ENCODE assay signal across 31 cellular contexts in genomic region chr7:27214587-27214950, GRCh38. TPM values are rescaled to one million over a fixed set of nuclear protein-coding genes. Genes with fewer than 3 reads are reported as not detected.
"Had no signal": no experiment of that assay in that cellular context is flagged by ENCODE, and none has a peak within 500 bp of the region (broad histone marks: within the 10 kb centered on the region; RNA-seq: fewer than 3 reads in every experiment).

No MANE protein-coding gene starts in this region.

- H3K4me3 ChIP-seq: esophagus muscularis mucosa, gastroesophageal sphincter, heart right ventricle, left lung, prostate gland, skin epidermis, thyroid gland had no signal

- H3K4me1 ChIP-seq: foreskin keratinocyte had no signal

- H3K36me3 ChIP-seq: esophagus muscularis mucosa, gastroesophageal sphincter, heart right ventricle, left lung, prostate gland, thyroid gland had no signal

- H3K9me3 ChIP-seq: esophagus muscularis mucosa, gastroesophageal sphincter, heart right ventricle, left lung, prostate gland, thyroid gland had no signal

- H3K27ac Mint-ChIP-seq: dendritic cell treated with granulocyte-macrophage colony-stimulating factor and Interleukin-4, amounts not matched to agents 40 ng/mL and 50 ng/mL, for 4 days; naive thymus-derived CD8-positive, alpha-beta T cell; nephron progenitor cell had no signal

- H3K36me3 Mint-ChIP-seq: naive thymus-derived CD8-positive, alpha-beta T cell had no signal

- DNase-seq: central memory CD4-positive, alpha-beta T cell; effector CD8-positive, alpha-beta T cell; foreskin keratinocyte; heart right ventricle; left cardiac atrium; left lung; mammary epithelial cell; naive thymus-derived CD8-positive, alpha-beta T cell; nephron progenitor cell; nucleus accumbens; right cardiac atrium; stimulated activated CD4-positive, alpha-beta T cell treated with anti-CD3 and anti-CD28 coated beads, Interleukin-15, amount 100 ng/mL, for 24 hours; stimulated activated CD4-positive, alpha-beta T cell treated with anti-CD3 and anti-CD28 coated beads, Interleukin-2, amount 100 ng/mL, for 48 hours; stimulated activated naive CD4-positive, alpha-beta T cell; stimulated activated naive CD8-positive, alpha-beta T cell treated with anti-CD3 and anti-CD28 coated beads, Interleukin-15, amount 100 ng/mL, for 72 hours; thyroid gland; trophoblast cell had no signal

- H3K4me3 Mint-ChIP-seq: dendritic cell treated with granulocyte-macrophage colony-stimulating factor and Interleukin-4, amounts not matched to agents 40 ng/mL and 50 ng/mL, for 4 days; naive thymus-derived CD8-positive, alpha-beta T cell; nephron progenitor cell; stimulated activated naive CD8-positive, alpha-beta T cell treated with anti-CD3 and anti-CD28 coated beads, Interleukin-15, amount 100 ng/mL, for 72 hours had no signal

- H3K9me3 Mint-ChIP-seq: dendritic cell treated with granulocyte-macrophage colony-stimulating factor and Interleukin-4, amounts not matched to agents 40 ng/mL and 50 ng/mL, for 4 days; naive thymus-derived CD8-positive, alpha-beta T cell; nephron progenitor cell; stimulated activated naive CD8-positive, alpha-beta T cell treated with anti-CD3 and anti-CD28 coated beads, Interleukin-15, amount 100 ng/mL, for 72 hours had no signal

- H3K27ac ChIP-seq: esophagus muscularis mucosa, foreskin keratinocyte, gastroesophageal sphincter, heart right ventricle, left lung, skin epidermis, thyroid gland had no signal

- ATAC-seq: foreskin keratinocyte; gastroesophageal sphincter; heart right ventricle; left cardiac atrium; left lung; naive thymus-derived CD8-positive, alpha-beta T cell; right cardiac atrium; stimulated activated naive CD8-positive, alpha-beta T cell treated with anti-CD3 and anti-CD28 coated beads, Interleukin-15, amount 100 ng/mL, for 72 hours had no signal

RNA-seq across cellular contexts. Expression of gene HOXA13, which starts 14.7 kb away (rescaled TPM):
- total RNA-seq: cerebellum; epithelial cell of proximal tubule; esophagus muscularis mucosa; fibroblast of lung; foreskin keratinocyte; heart right ventricle; kidney epithelial cell; left cardiac atrium; left lung; mammary epithelial cell; naive thymus-derived CD8-positive, alpha-beta T cell; osteocyte; right cardiac atrium; temporal lobe; thyroid gland had no signal
- polyA plus RNA-seq: endothelial cell of umbilical vein; fibroblast of lung; foreskin keratinocyte; heart right ventricle; mammary epithelial cell; naive thymus-derived CD8-positive, alpha-beta T cell; right cardiac atrium had no signal

RNA-seq across cellular contexts. Expression of gene EVX1, which starts 28.0 kb away (rescaled TPM):
- total RNA-seq: cerebellum; endothelial cell of umbilical vein; epithelial cell of proximal tubule; esophagus muscularis mucosa; fibroblast of lung; foreskin keratinocyte; gastroesophageal sphincter; heart right ventricle; kidney epithelial cell; left cardiac atrium; left lung; lower leg skin; mammary epithelial cell; myocyte; naive thymus-derived CD8-positive, alpha-beta T cell; osteocyte; right cardiac atrium; temporal lobe; thyroid gland had no signal
- polyA plus RNA-seq: endothelial cell of umbilical vein; fibroblast of lung; foreskin keratinocyte; heart right ventricle; mammary epithelial cell; naive thymus-derived CD8-positive, alpha-beta T cell had no signal

RNA-seq across cellular contexts. Expression of gene HOXA11, which starts 29.5 kb away (rescaled TPM):
- total RNA-seq: cerebellum; esophagus muscularis mucosa; fibroblast of lung; heart right ventricle; left cardiac atrium; naive thymus-derived CD8-positive, alpha-beta T cell; osteocyte; right cardiac atrium; temporal lobe; thyroid gland had no signal
- polyA plus RNA-seq: heart right ventricle; naive thymus-derived CD8-positive, alpha-beta T cell; right cardiac atrium had no signal

RNA-seq across cellular contexts. Expression of gene HOXA10, which starts 40.4 kb away (rescaled TPM):
- total RNA-seq: cerebellum; esophagus muscularis mucosa; naive thymus-derived CD8-positive, alpha-beta T cell; osteocyte; right cardiac atrium; temporal lobe had no signal
- polyA plus RNA-seq: right cardiac atrium had no signal

RNA-seq across cellular contexts. Expression of gene HOXA9, which starts 49.2 kb away (rescaled TPM):
- total RNA-seq: cerebellum; fibroblast of lung; heart right ventricle; left cardiac atrium; naive thymus-derived CD8-positive, alpha-beta T cell; osteocyte; right cardiac atrium had no signal
- polyA plus RNA-seq: heart right ventricle, right cardiac atrium had no signal
